12 cellular contexts compared by ENCODE assay signal in the genomic region with DNA sequence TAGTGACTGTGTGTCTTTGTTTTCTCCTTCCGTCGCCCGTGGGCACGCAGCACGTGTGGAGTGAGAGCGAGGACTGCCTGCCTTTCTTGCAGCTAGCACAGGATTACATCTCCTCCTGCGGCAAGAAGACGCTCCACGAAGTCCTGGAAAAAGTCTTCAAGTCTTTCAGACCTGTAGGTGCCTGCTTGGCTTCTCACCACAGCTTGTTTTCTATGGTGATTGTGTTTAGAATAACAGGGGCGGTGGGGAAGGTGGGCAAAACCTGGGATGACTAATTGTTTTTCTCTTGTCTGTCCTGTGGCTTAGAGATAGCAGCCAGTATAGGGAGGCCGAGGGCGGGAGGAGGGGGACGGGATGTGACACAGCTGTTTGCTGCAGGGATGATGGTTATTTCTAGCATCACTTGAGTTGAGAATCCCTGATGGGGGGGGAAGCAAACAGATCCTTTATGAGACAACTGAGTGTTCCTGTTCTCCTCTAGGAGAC. TPM values are rescaled to one million over a fixed set of nuclear protein-coding genes. Genes with fewer than 3 reads are reported as not detected.
A peak's percentile ranks its signal among the peaks of the same experiment; 100 is the strongest.
DNase-seq lines count a peak whose midpoint lies in the region; ATAC-seq and TF ChIP-seq lines count a peak whose summit lies in the region.
"Had no signal": no experiment of that assay in that cellular context is flagged by ENCODE, and none has a peak within 500 bp of the region (broad histone marks: within the 10 kb centered on the region; RNA-seq: fewer than 3 reads in every experiment).

No MANE protein-coding gene starts in this region.

- H3K9me3 ChIP-seq in esophagus muscularis mucosa, result no peaks in the 10 kb centered on the region
- no peaks in the 10 kb centered on the region for H3K9me3 ChIP-seq in skeletal muscle tissue (ENCODE audit: control insufficient read depth in 3 of 3, low read length in 3 of 3)
- no peaks in the 10 kb centered on the region for H3K9me3 ChIP-seq in WERI-Rb-1 (ENCODE audit: severe bottlenecking)

- no peak overlapping the region for H3K27ac Mint-ChIP-seq in activated T-cell treated with anti-CD3 and anti-CD28 coated beads, Interleukin-2, amount 50 U/mL, for 72 hours
- no peak overlapping the region for H3K27ac Mint-ChIP-seq in progenitor cell of endocrine pancreas
- H3K27ac Mint-ChIP-seq: B cell, T-helper 17 cell had no signal

- 75% methylated on average over 13 of the region's 13 CpGs for WGBS in esophagus muscularis mucosa

- H3K4me3 Mint-ChIP-seq in activated T-cell treated with anti-CD3 and anti-CD28 coated beads, Interleukin-2, amount 50 U/mL, for 72 hours, result no peak overlapping the region
- no peak overlapping the region for H3K4me3 Mint-ChIP-seq in progenitor cell of endocrine pancreas (ENCODE audit: low read depth)
- H3K4me3 Mint-ChIP-seq: B cell, T-helper 17 cell had no signal

- intact Hi-C loops in esophagus muscularis mucosa (cut with DNase I) (no loop called here), sciatic nerve (cut with DNase I) (no loop called here)

- peak; percentile 27 to 42 for ATAC-seq in activated T-cell treated with anti-CD3 and anti-CD28 coated beads, Interleukin-2, amount 50 U/mL, for 72 hours (replicated peaks in 1 of 2)
- ATAC-seq in sciatic nerve, result no peak
- ATAC-seq: T-helper 17 cell had no signal

- no peaks in the 10 kb centered on the region for H3K4me1 Mint-ChIP-seq in activated T-cell treated with anti-CD3 and anti-CD28 coated beads, Interleukin-2, amount 50 U/mL, for 72 hours (ENCODE audit: low read depth)
- peaks cover 18% of the 10 kb centered on the region for H3K4me1 Mint-ChIP-seq in progenitor cell of endocrine pancreas (ENCODE audit: low read depth)

- peak overlapping the region; percentile 78 to 88 (median 82) for H3K27ac ChIP-seq in esophagus muscularis mucosa (replicated peaks in 1 of 4)
- peak overlapping the region; percentile 52 for H3K27ac ChIP-seq in skeletal muscle tissue (ENCODE audit: low read depth, low read length)
- no peak overlapping the region for H3K27ac ChIP-seq in WERI-Rb-1

- no peaks in the 10 kb centered on the region for H3K36me3 Mint-ChIP-seq in activated T-cell treated with anti-CD3 and anti-CD28 coated beads, Interleukin-2, amount 50 U/mL, for 72 hours (ENCODE audit: insufficient read depth in 2 of 2)
- peaks cover 8% of the 10 kb centered on the region for H3K36me3 Mint-ChIP-seq in progenitor cell of endocrine pancreas (ENCODE audit: insufficient read depth)

- no peak for TF ChIP-seq CTCF in esophagus muscularis mucosa (IDR thresholded peaks at IDR 0.05)
- no peak for TF ChIP-seq CTCF in WERI-Rb-1 (IDR thresholded peaks at IDR 0.05; ENCODE audit: low read depth, low read length)
- TF ChIP-seq CTCF in progenitor cell of endocrine pancreas (IDR thresholded peaks at IDR 0.05; ENCODE audit: unreplicated experiment), result no peak

- H3K4me3 ChIP-seq in esophagus muscularis mucosa, result no peak overlapping the region
- H3K4me3 ChIP-seq in skeletal muscle tissue (ENCODE audit: low read length in 3 of 3), result no peak overlapping the region
- no peak overlapping the region for H3K4me3 ChIP-seq in WERI-Rb-1 (ENCODE audit: low read depth, low read length)

- H3K9ac ChIP-seq in skeletal muscle tissue (ENCODE audit: low read depth in 1 of 3, low read length in 3 of 3), result peak overlapping the region in 1 of 3 donors; percentile 8

- H3K27me3 ChIP-seq in esophagus muscularis mucosa, result no peaks in the 10 kb centered on the region
- H3K27me3 ChIP-seq in skeletal muscle tissue (ENCODE audit: control insufficient read depth in 3 of 3, insufficient read depth in 3 of 3, low read length in 3 of 3), result no peaks in the 10 kb centered on the region
- H3K27me3 ChIP-seq in WERI-Rb-1 (ENCODE audit: insufficient read depth, low read depth, severe bottlenecking), result no peaks in the 10 kb centered on the region

- no peak for TF ChIP-seq POLR2A in esophagus muscularis mucosa (IDR thresholded peaks at IDR 0.05; ENCODE audit: low read depth)

- no peaks in the 10 kb centered on the region for H3K27me3 Mint-ChIP-seq in activated T-cell treated with anti-CD3 and anti-CD28 coated beads, Interleukin-2, amount 50 U/mL, for 72 hours (ENCODE audit: low read depth)
- H3K27me3 Mint-ChIP-seq in progenitor cell of endocrine pancreas, result no peaks in the 10 kb centered on the region
- H3K27me3 Mint-ChIP-seq: B cell, T-helper 17 cell had no signal

- peaks cover 51 to 94% (median 84%) of the 10 kb centered on the region in 4 donors for H3K4me1 ChIP-seq in esophagus muscularis mucosa
- peaks cover 37 to 66% (median 51%) of the 10 kb centered on the region in 3 donors for H3K4me1 ChIP-seq in skeletal muscle tissue (ENCODE audit: control insufficient read depth in 3 of 3, insufficient read depth in 3 of 3, low read length in 3 of 3)

- no peaks in the 10 kb centered on the region for H3K9me3 Mint-ChIP-seq in activated T-cell treated with anti-CD3 and anti-CD28 coated beads, Interleukin-2, amount 50 U/mL, for 72 hours
- no peaks in the 10 kb centered on the region for H3K9me3 Mint-ChIP-seq in progenitor cell of endocrine pancreas (ENCODE audit: low read depth)

- no peak for TF ChIP-seq EP300 in esophagus muscularis mucosa (IDR thresholded peaks at IDR 0.05)

- H3K36me3 ChIP-seq in esophagus muscularis mucosa (peaks cover 0 to 30% (median 10%) of the 10 kb centered on the region in 4 donors), skeletal muscle tissue (ENCODE audit: control insufficient read depth in 3 of 3, insufficient read depth in 3 of 3, low read length in 3 of 3) (peaks cover 0 to 15% (median 5%) of the 10 kb centered on the region in 3 donors), WERI-Rb-1 (peaks cover 3% of the 10 kb centered on the region)

- DNase-seq in activated T-cell treated with anti-CD3 and anti-CD28 coated beads, Interleukin-2, amount 50 U/mL, for 72 hours, result peak in 1 of 2 donors; percentile 43
- no peak for DNase-seq in activated T-cell treated with anti-CD3 and anti-CD28 coated beads, Interleukin-2, amount 50 U/mL, for 1 hour
- DNase-seq in NCI-H748 treated with DMSO at 0.1 percent for 48 hours (lab: John Stamatoyannopoulos, UW) (peak; percentile 22), esophagus muscularis mucosa (ENCODE audit: extremely low spot score) (no peak), WERI-Rb-1 (no peak), progenitor cell of endocrine pancreas (ENCODE audit: low spot score, unreplicated experiment) (no peak), sciatic nerve (ENCODE audit: low spot score) (no peak)
- DNase-seq: kidney glomerular epithelial cell; stimulated activated CD4-positive, alpha-beta T cell treated with anti-CD3 and anti-CD28 coated beads, Interleukin-2, amount 100 ng/mL, for 48 hours; T-helper 17 cell had no signal

RNA-seq across cellular contexts. Expression of a gene that starts 11.4 kb away (rescaled TPM):
- total RNA-seq in activated T-cell treated with anti-CD3 and anti-CD28 coated beads, Interleukin-2, amount 50 U/mL, for 72 hours, result 1 to 10 TPM; 5.3 to 5.4 TPM
- total RNA-seq in esophagus muscularis mucosa, result 100 to 1,000 TPM; 158 to 249 (median 196) TPM
- 74.6 TPM for total RNA-seq in skeletal muscle tissue
- total RNA-seq in progenitor cell of endocrine pancreas, result 20.0 and 20.1 TPM in 2 replicates
- total RNA-seq in sciatic nerve, result 189 TPM
